Comparison of ENCODE assay signal across 5 cellular contexts in the genomic region with DNA sequence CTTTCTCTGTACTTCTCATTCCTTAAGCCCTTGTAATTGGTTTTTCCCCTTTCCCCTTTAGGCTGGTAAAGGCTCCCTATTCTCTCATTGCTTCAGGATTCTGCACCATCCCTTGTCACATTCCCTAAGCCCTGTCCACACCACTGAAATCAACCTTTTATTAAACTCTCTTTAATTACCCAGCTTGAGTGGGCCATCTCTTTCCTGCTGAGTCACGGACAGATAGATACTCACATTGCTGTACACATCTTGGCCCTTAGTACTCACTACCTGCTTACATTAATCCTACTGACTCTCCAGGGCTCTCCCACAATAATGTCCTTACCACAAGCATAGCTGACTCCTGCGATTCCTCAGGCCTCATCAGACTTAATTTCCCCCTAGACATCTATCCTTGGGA.
"Had no signal": no experiment of that assay in that cellular context is flagged by ENCODE, and none has a peak within 500 bp of the region (broad histone marks: within the 10 kb centered on the region; RNA-seq: fewer than 3 reads in every experiment).

No MANE protein-coding gene starts in this region.

- FAIRE-seq: HepG2, HTR-8/SVneo had no signal

- H3K27ac ChIP-seq: HL-60 had no signal

- ATAC-seq: HepG2 had no signal

- DNase-seq: IMR-90, KBM-7 had no signal
